ENCODE assay signal across 2 cellular contexts in genomic region chr12:111197545-111197944, GRCh38.
TF ChIP-seq lines count a peak whose summit lies in the region.

No MANE protein-coding gene starts in this region.

TF ChIP-seq in HepG2, 621 proteins besides CTCF, POLR2A, EP300 and RAD21:
- TF ChIP-seq ELF1 (CRISPR knock-in tag; IDR thresholded peaks at IDR 0.05): no peak
- no peak for TF ChIP-seq ZNF296 (CRISPR knock-in tag; conservative IDR thresholded peaks at IDR 0.05)
- no peak for TF ChIP-seq GPBP1L1 (CRISPR knock-in tag; IDR thresholded peaks at IDR 0.05)
- TF ChIP-seq DMTF1 (CRISPR knock-in tag; IDR thresholded peaks at IDR 0.05): no peak
- no peak for TF ChIP-seq KAT2B (IDR thresholded peaks at IDR 0.05; ENCODE audit: borderline replicate concordance, low read depth, low read length)
- TF ChIP-seq NCOA1 (CRISPR knock-in tag; IDR thresholded peaks at IDR 0.05): no peak
- no peak for TF ChIP-seq MED13 (CRISPR knock-in tag; IDR thresholded peaks at IDR 0.05)
- TF ChIP-seq TAF15 (IDR thresholded peaks at IDR 0.05; ENCODE audit: low read depth, low read length, poor library complexity, severe bottlenecking): no peak
- no peak for TF ChIP-seq PPARG (CRISPR knock-in tag; conservative IDR thresholded peaks at IDR 0.05)
- no peak for TF ChIP-seq TAF1 (CRISPR knock-in tag; IDR thresholded peaks at IDR 0.05)
- no peak for TF ChIP-seq ZZZ3 (CRISPR knock-in tag; IDR thresholded peaks at IDR 0.05; ENCODE audit: borderline replicate concordance)
- TF ChIP-seq PLSCR1 (CRISPR knock-in tag; IDR thresholded peaks at IDR 0.05; ENCODE audit: borderline replicate concordance): no peak
- no peak for TF ChIP-seq NCOA5 (CRISPR knock-in tag; IDR thresholded peaks at IDR 0.05)
- TF ChIP-seq ZNF18 (CRISPR knock-in tag; IDR thresholded peaks at IDR 0.05; ENCODE audit: insufficient replicate concordance): no peak
- no peak for TF ChIP-seq DBP (CRISPR knock-in tag; IDR thresholded peaks at IDR 0.05; ENCODE audit: not compliant biosample characterization)
- TF ChIP-seq SNAPC5 (CRISPR knock-in tag; IDR thresholded peaks at IDR 0.05; ENCODE audit: borderline replicate concordance): no peak
- no peak for TF ChIP-seq ZNF335 (CRISPR knock-in tag; IDR thresholded peaks at IDR 0.05)
- TF ChIP-seq POGK (CRISPR knock-in tag; conservative IDR thresholded peaks at IDR 0.05): no peak

TF ChIP-seq in H1, 55 proteins besides CTCF, POLR2A, EP300 and RAD21:
- TF ChIP-seq KDM1A (IDR thresholded peaks at IDR 0.05; ENCODE audit: borderline replicate concordance, low read length) (0 out of 2 replicates have a peak, but pooled peaks have one; percentile 0), TCF12 (IDR thresholded peaks at IDR 0.05; ENCODE audit: low read depth, low read length) (no peak)
